2 cellular contexts compared by ENCODE assay signal in genomic region chr19:38853214-38853613, GRCh38.
TF ChIP-seq lines count a peak whose summit lies in the region.

No MANE protein-coding gene starts in this region.

TF ChIP-seq in A549, 52 proteins besides CTCF, POLR2A, EP300 and RAD21:
- TF ChIP-seq KDM5A (IDR thresholded peaks at IDR 0.05) (no peak), MYC (IDR thresholded peaks at IDR 0.05; ENCODE audit: borderline replicate concordance, low read length) (no peak), EHF (CRISPR knock-in tag; IDR thresholded peaks at IDR 0.05) (no peak), SREBF2 (IDR thresholded peaks at IDR 0.05) (no peak)

TF ChIP-seq in HCT116, 20 proteins besides CTCF, POLR2A, EP300 and RAD21:
- no peak for TF ChIP-seq YY1 (IDR thresholded peaks at IDR 0.05; ENCODE audit: extremely low read depth, insufficient replicate concordance, low read depth, low read length)
- no peak for TF ChIP-seq EZH2 (IDR thresholded peaks at IDR 0.05)
- TF ChIP-seq CBX3 (IDR thresholded peaks at IDR 0.05; ENCODE audit: low read depth): no peak
- no peak for TF ChIP-seq TCF7L2 (IDR thresholded peaks at IDR 0.05; ENCODE audit: borderline replicate concordance, extremely low read depth, insufficient read depth, insufficient read length)
- TF ChIP-seq SIN3A (IDR thresholded peaks at IDR 0.05; ENCODE audit: low read depth): no peak
- no peak for TF ChIP-seq FOSL1 (IDR thresholded peaks at IDR 0.05; ENCODE audit: low read depth)
- no peak for TF ChIP-seq MAX (IDR thresholded peaks at IDR 0.05)
- no peak for TF ChIP-seq ZFX (IDR thresholded peaks at IDR 0.05)
- TF ChIP-seq SRF (IDR thresholded peaks at IDR 0.05; ENCODE audit: low read depth): no peak
- no peak for TF ChIP-seq EGR1 (IDR thresholded peaks at IDR 0.05; ENCODE audit: low read depth)
- no peak for TF ChIP-seq CEBPB (IDR thresholded peaks at IDR 0.05; ENCODE audit: low read depth)
- no peak for TF ChIP-seq REST (IDR thresholded peaks at IDR 0.05; ENCODE audit: low read depth)
- no peak for TF ChIP-seq JUND (IDR thresholded peaks at IDR 0.05)
- no peak for TF ChIP-seq EZH2phosphoT487 (IDR thresholded peaks at IDR 0.05; ENCODE audit: borderline replicate concordance)
- TF ChIP-seq ATF3 (IDR thresholded peaks at IDR 0.05): no peak
- no peak for TF ChIP-seq ZBTB33 (IDR thresholded peaks at IDR 0.05; ENCODE audit: extremely low read depth, insufficient replicate concordance, low read length)
- no peak for TF ChIP-seq SP1 (IDR thresholded peaks at IDR 0.05; ENCODE audit: low read depth)
